ENCODE assay signal across 8 cellular contexts in the genomic region with DNA sequence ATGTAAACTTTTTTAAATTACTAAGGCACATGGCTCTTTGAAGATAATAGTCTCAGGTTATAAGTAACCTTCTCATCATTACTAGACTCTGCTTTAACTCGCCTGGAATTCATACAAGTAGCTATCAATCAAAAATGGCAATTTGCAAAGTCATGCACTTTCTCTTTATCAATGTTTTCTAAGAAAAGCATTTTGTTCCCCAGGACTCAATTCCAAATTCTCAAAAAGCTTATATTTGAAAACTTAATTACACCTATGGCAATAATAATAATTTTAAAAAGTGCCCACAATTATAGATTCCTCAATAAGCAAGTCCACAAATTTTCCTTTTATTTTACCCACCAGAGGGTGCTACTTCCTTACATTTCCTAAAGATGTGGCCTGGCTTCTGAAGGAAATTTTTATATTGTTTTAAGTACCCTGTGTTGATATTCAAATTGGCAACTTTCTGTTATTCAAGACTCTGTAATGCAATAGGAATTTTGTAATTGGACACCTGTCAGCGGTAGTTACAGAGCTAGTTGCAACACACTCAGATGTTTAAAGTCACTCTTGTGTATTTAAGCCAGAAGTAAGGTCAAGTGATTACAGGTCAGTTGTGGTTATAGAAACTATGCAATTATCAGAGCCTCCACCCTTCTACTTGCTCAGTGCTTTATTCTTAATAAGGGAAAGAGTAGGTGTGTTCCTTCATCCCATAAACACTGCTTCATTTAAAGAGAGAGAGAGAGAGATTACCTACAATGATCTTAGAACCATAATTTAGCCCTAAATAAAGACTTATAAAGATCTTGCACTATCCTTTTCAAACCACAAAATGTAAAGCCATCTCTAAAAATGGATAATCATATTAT. TPM values are rescaled to one million over a fixed set of nuclear protein-coding genes. Genes with fewer than 3 reads are reported as not detected.
DNase-seq lines count a peak whose midpoint lies in the region; ATAC-seq and TF ChIP-seq lines count a peak whose summit lies in the region.

No MANE protein-coding gene starts in this region.

- no peak for TF ChIP-seq POLR2A in adrenal gland (IDR thresholded peaks at IDR 0.05)
- TF ChIP-seq POLR2A in stomach (IDR thresholded peaks at IDR 0.05) = no peak

- ATAC-seq in GM21526 (IDR thresholded peaks at IDR 0.05; ENCODE audit: low FRiP score, unreplicated experiment) = peak; percentile 51
- no peak for ATAC-seq in GM18498 (IDR thresholded peaks at IDR 0.05; ENCODE audit: unreplicated experiment)

- intact Hi-C loops in adrenal gland (cut with DNase I) = loop anchor here in 1 of 2 donors (5.0 kb wide), 1 partner anchor 64 kb away; no protein-coding TSS in a partner anchor
- intact Hi-C loops in stomach (cut with DNase I; ENCODE audit: low total_unique reads) = loop anchor here (10.0 kb wide), 1 partner anchor 67 kb away; no protein-coding TSS in a partner anchor

- H3K27me3 ChIP-seq in adrenal gland = no peaks in the 10 kb centered on the region
- no peaks in the 10 kb centered on the region for H3K27me3 ChIP-seq in stomach

- no peaks in the 10 kb centered on the region for H3K4me1 ChIP-seq in adrenal gland (replicated peaks in 1 of 2)
- peaks cover 0 to 10% (median 2%) of the 10 kb centered on the region in 4 donors for H3K4me1 ChIP-seq in stomach

- H3K4me3 ChIP-seq in adrenal gland = no peak overlapping the region
- peak overlapping the region in 2 of 4 donors; percentile 20 to 21 for H3K4me3 ChIP-seq in stomach

- no peak overlapping the region for H3K27ac ChIP-seq in adrenal gland
- H3K27ac ChIP-seq in stomach = peak overlapping the region in 4 of 5 donors; percentile 52 to 77 (median 61)

- H3K9me3 ChIP-seq in adrenal gland (replicated peaks in 1 of 3) (no peaks in the 10 kb centered on the region), stomach (no peaks in the 10 kb centered on the region)

- no peak for TF ChIP-seq EP300 in stomach (IDR thresholded peaks at IDR 0.05)

- peak; percentile 36 to 41 for DNase-seq in AML-193 (lab: John Stamatoyannopoulos, UW)
- peak; percentile 77 for DNase-seq in NCI-H2029 treated with DMSO at 0.1 percent for 48 hours (lab: John Stamatoyannopoulos, UW)
- no peak for DNase-seq in adrenal gland
- DNase-seq in iPS DF 19.7 (ENCODE audit: low read depth, low spot score) = peak; percentile 68
- no peak for DNase-seq in stomach
- no peak for DNase-seq in activated CD4-positive, alpha-beta T cell treated with anti-CD3 and anti-CD28 coated beads for 48 hours

- H3K36me3 ChIP-seq in adrenal gland (replicated peaks in 1 of 2) (no peaks in the 10 kb centered on the region), stomach (no peaks in the 10 kb centered on the region)

- TF ChIP-seq CTCF in adrenal gland (IDR thresholded peaks at IDR 0.05) (peak; percentile 40 to 67 (median 60)), stomach (IDR thresholded peaks at IDR 0.05) (peak in 4 of 7 experiments; percentile 43 to 71 (median 49))

- 41 to 48% (median 43%) methylated on average over 2 of the region's 2 CpGs for WGBS in adrenal gland, 4 donors
- 20 to 37% (median 32%) methylated on average over 2 of the region's 2 CpGs for WGBS in stomach, 5 donors

RNA-seq across cellular contexts. Expression of a gene that starts 47.1 kb away (rescaled TPM):
- not detected for total RNA-seq in adrenal gland
- polyA plus RNA-seq in adrenal gland = not detected
- total RNA-seq in stomach = not detected
- polyA plus RNA-seq in stomach = under 1 TPM in 1 of 3 donors, not detected in 2; 0.78 TPM

RNA-seq across cellular contexts. Expression of a gene that starts 49.1 kb away (rescaled TPM):
- total RNA-seq in adrenal gland (10 to 100 TPM; 27.6 to 52.1 (median 36.2) TPM), stomach (10 to 100 TPM in 4 of 5 donors, 1 to 10 TPM in 1; 9.0 to 56.7 (median 23.7) TPM)
- polyA plus RNA-seq in adrenal gland (10 to 100 TPM; 12.2 to 44.0 (median 17.9) TPM), stomach (10 to 100 TPM; 12.2 to 33.5 (median 19.7) TPM)

Comparison
In these comparisons a context has a peak if more than half of its experiments do, and no peak if none do; other contexts are left out.
1. DNase-seq: peak in AML-193 (2 of 2), NCI-H2029 treated with DMSO at 0.1 percent for 48 hours (single experiment) and iPS DF 19.7 (single experiment); none in adrenal gland (0 of 7), stomach (single experiment) and activated CD4-positive, alpha-beta T cell treated with anti-CD3 and anti-CD28 coated beads for 48 hours (single experiment).
2. H3K27ac ChIP-seq: peak in stomach (4 of 5); none in adrenal gland (0 of 5).